ENCODE assay signal across 8 cellular contexts in the genomic region with DNA sequence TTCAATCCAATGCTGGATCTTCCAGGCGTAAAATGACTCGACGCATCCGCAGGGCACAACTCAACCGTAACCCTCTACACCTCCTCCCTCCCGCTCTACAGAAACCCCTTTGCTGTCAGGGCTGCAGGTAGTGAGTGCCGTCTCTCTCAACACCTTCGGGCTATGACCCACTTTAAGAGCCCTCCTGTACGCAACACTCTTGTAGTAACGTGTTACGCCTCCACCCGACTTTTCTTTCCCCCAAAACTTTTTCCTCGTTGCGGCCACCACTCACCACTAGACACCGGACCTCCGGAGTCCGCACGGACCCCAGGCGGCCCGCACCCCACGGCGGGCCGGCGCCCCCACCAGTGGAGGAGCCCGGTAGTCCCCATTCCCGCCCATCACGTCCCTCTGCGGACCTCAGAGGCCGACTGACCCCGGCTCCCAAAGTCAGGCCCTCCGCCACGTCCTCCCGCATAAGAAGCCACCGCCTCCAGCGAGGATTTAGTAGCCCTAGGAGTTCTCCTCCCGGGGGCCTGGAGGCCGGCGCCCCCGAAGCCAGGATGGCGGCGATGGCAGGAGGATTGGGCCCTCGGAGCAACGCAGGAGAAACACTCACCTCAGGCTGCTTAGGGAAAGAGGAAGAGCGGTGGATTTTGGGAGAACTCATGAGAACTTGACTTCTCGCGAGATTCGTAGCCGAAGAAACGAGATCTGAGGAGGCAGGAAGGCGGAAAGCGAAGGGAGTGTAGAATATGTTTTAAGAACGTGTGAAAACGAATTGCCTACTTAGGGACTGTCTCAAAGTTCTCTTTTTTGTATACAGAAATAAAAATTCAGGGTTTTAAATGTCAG. TPM values are rescaled to one million over a fixed set of nuclear protein-coding genes. Genes with fewer than 3 reads are reported as not detected.
DNase-seq lines count a peak whose midpoint lies in the region; ATAC-seq and TF ChIP-seq lines count a peak whose summit lies in the region.

A gene (minus strand): TSS at position 609 of the 837 bp plus-strand sequence.

- peaks cover 57% of the 10 kb centered on the region for H3K4me1 Mint-ChIP-seq in activated CD4-positive, alpha-beta T cell treated with anti-CD3 and anti-CD28 coated beads, Interleukin-2, amount 10 ng/mL, durations not matched to agents 7 days and 5 days

- no peaks in the 10 kb centered on the region for H3K9me3 Mint-ChIP-seq in activated CD4-positive, alpha-beta T cell treated with anti-CD3 and anti-CD28 coated beads, Interleukin-2, amount 10 ng/mL, durations not matched to agents 7 days and 5 days

- POLR2A ChIA-PET in activated CD4-positive, alpha-beta T cell treated with anti-CD3 and anti-CD28 coated beads, Interleukin-2, amount 10 ng/mL, durations not matched to agents 7 days and 5 days (lab: Charles Lee): no interaction called here

- peak within 1 kb of the TSS; percentile 98 for H3K27ac Mint-ChIP-seq in activated CD4-positive, alpha-beta T cell treated with anti-CD3 and anti-CD28 coated beads, Interleukin-2, amount 10 ng/mL, durations not matched to agents 7 days and 5 days

- H3K4me3 Mint-ChIP-seq in activated CD4-positive, alpha-beta T cell treated with anti-CD3 and anti-CD28 coated beads, Interleukin-2, amount 10 ng/mL, durations not matched to agents 7 days and 5 days: peak within 1 kb of the TSS; percentile 99

- ATAC-seq in HG03520 (IDR thresholded peaks at IDR 0.05; ENCODE audit: unreplicated experiment): peak; percentile 66

- peaks cover 48% of the 10 kb centered on the region for H3K36me3 Mint-ChIP-seq in activated CD4-positive, alpha-beta T cell treated with anti-CD3 and anti-CD28 coated beads, Interleukin-2, amount 10 ng/mL, durations not matched to agents 7 days and 5 days (ENCODE audit: low read depth)

- DNase-seq in AG20443 (ENCODE audit: low spot score) (peak; percentile 94), NCI-H69 (lab: John Stamatoyannopoulos, UW) (peak; percentile 100), dedifferentiated amniotic fluid mesenchymal stem cell (ENCODE audit: extremely low spot score) (peak; percentile 100), left kidney (ENCODE audit: low read depth, low spot score) (peak; percentile 100)
- DNase-seq in activated CD4-positive, alpha-beta T cell treated with anti-CD3 and anti-CD28 coated beads, Interleukin-2, amount 10 ng/mL, durations not matched to agents 7 days and 5 days: peak; percentile 94
- peak; percentile 76 to 84 for DNase-seq in stimulated activated CD4-positive, alpha-beta T cell treated with anti-CD3 and anti-CD28 coated beads, Interleukin-2, amount 100 ng/mL, for 24 hours

- CTCF ChIA-PET in activated CD4-positive, alpha-beta T cell treated with anti-CD3 and anti-CD28 coated beads, Interleukin-2, amount 10 ng/mL, durations not matched to agents 7 days and 5 days (lab: Charles Lee): no interaction called here

- H3K27me3 Mint-ChIP-seq in activated CD4-positive, alpha-beta T cell treated with anti-CD3 and anti-CD28 coated beads, Interleukin-2, amount 10 ng/mL, durations not matched to agents 7 days and 5 days: peaks cover 2% of the 10 kb centered on the region

- TF ChIP-seq POLR2A in GM19193 (IDR thresholded peaks at IDR 0.05; ENCODE audit: extremely low read depth, insufficient read depth, insufficient read length): peak; percentile 98

RNA-seq across cellular contexts. Expression of the gene that starts here (rescaled TPM):
- total RNA-seq in activated CD4-positive, alpha-beta T cell treated with anti-CD3 and anti-CD28 coated beads, Interleukin-2, amount 10 ng/mL, durations not matched to agents 7 days and 5 days: 1,000 to 10,000 TPM; 1,398 to 1,634 TPM

Comparison
In these comparisons a context has a peak if more than half of its experiments do, and no peak if none do; other contexts are left out.
1. Peak in every context shown above with its lines: DNase-seq and ATAC-seq.